In genomic region chr10:129191848-129192247, GRCh38 we compare ENCODE assay signal across 18 cellular contexts.
A peak's percentile ranks its signal among the peaks of the same experiment; 100 is the strongest.
DNase-seq lines count a peak whose midpoint lies in the region; ATAC-seq and TF ChIP-seq lines count a peak whose summit lies in the region.
"Had no signal": no experiment of that assay in that cellular context is flagged by ENCODE, and none has a peak within 500 bp of the region (broad histone marks: within the 10 kb centered on the region; RNA-seq: fewer than 3 reads in every experiment).

No MANE protein-coding gene starts in this region.

- H3K27ac ChIP-seq in breast epithelium: peak overlapping the region; percentile 4 to 63
- H3K27ac ChIP-seq in tibial artery: no peak overlapping the region
- H3K27ac ChIP-seq: BLaER1 had no signal

- ATAC-seq in left colon (no peak), HG03025 (IDR thresholded peaks at IDR 0.05; ENCODE audit: low FRiP score, unreplicated experiment) (no peak), GM18505 (IDR thresholded peaks at IDR 0.05; ENCODE audit: unreplicated experiment) (no peak)
- ATAC-seq: CD8-positive, alpha-beta T cell; GM12878 had no signal

- peak; percentile 45 for DNase-seq in NCI-H1105 treated with DMSO at 0.1 percent for 48 hours (lab: John Stamatoyannopoulos, UW)
- DNase-seq in NCI-H1105 (lab: John Stamatoyannopoulos, UW): no peak
- peak in 1 of 2 donors; percentile 23 for DNase-seq in breast epithelium (ENCODE audit: low spot score in 2 of 2)
- DNase-seq in left colon: peak; percentile 9 to 26
- DNase-seq in tibial artery: peak; percentile 25 to 68
- DNase-seq in AG08396 (ENCODE audit: low spot score): no peak
- DNase-seq: 8988T; CD8-positive, alpha-beta T cell; DND-41; MV-4-11; NCI-H1436; NCI-H2081; NCI-H526; SIG-M5 had no signal

- H3K9me3 ChIP-seq in breast epithelium: peaks cover 0 to 6% of the 10 kb centered on the region in 2 donors
- H3K9me3 ChIP-seq in tibial artery: peaks cover 0 to 15% (median 6%) of the 10 kb centered on the region in 3 donors

- intact Hi-C loops in breast epithelium (cut with DNase I; ENCODE audit: low total_unique reads): no loop called here
- intact Hi-C loops in left colon (cut with DNase I, micrococcal nuclease): no loop called here
- intact Hi-C loops in tibial artery (cut with DNase I; ENCODE audit: low total_unique reads): no loop called here

- TF ChIP-seq POLR2A in breast epithelium (IDR thresholded peaks at IDR 0.05) (no peak), GM18505 (IDR thresholded peaks at IDR 0.05; ENCODE audit: borderline replicate concordance, extremely low read depth, insufficient read depth, insufficient read length) (no peak)

- no peak overlapping the region for H3K4me3 ChIP-seq in breast epithelium
- H3K4me3 ChIP-seq in tibial artery: no peak overlapping the region
- H3K4me3 ChIP-seq: BLaER1, GM12878 had no signal

- H3K36me3 ChIP-seq in breast epithelium (no peaks in the 10 kb centered on the region), tibial artery (no peaks in the 10 kb centered on the region)
- H3K36me3 ChIP-seq: BLaER1 had no signal

- H3K27me3 ChIP-seq in breast epithelium (no peaks in the 10 kb centered on the region), tibial artery (peaks cover 0 to 14% of the 10 kb centered on the region in 2 donors)
- H3K27me3 ChIP-seq: BLaER1 had no signal

- H3K4me1 ChIP-seq in breast epithelium (no peaks in the 10 kb centered on the region), tibial artery (peaks cover 0 to 6% (median 0%) of the 10 kb centered on the region in 4 donors)

- TF ChIP-seq CTCF in breast epithelium (IDR thresholded peaks at IDR 0.05) (no peak), tibial artery (IDR thresholded peaks at IDR 0.05) (no peak)

Comparison
In these comparisons a context has a peak if more than half of its experiments do, and no peak if none do; other contexts are left out.
1. DNase-seq: peak in NCI-H1105 treated with DMSO at 0.1 percent for 48 hours (single experiment), left colon (2 of 2) and tibial artery (2 of 2); none in NCI-H1105 (single experiment) and AG08396 (single experiment).
2. H3K27ac ChIP-seq: peak in breast epithelium (2 of 2); none in tibial artery (0 of 2).